1 cellular context compared by ENCODE assay signal in genomic region chr7:108525985-108526767, GRCh38.
A peak's percentile ranks its signal among the peaks of the same experiment; 100 is the strongest.
TF ChIP-seq lines count a peak whose summit lies in the region.

PNPLA8 (minus strand) TSS chr7:108526135; CDS start chr7:108515491, 10,644 bp downstream.

TF ChIP-seq in HepG2, 621 proteins besides CTCF, POLR2A, EP300 and RAD21 (continued from another document and continues in another):
- TF ChIP-seq ZMAT5 (CRISPR knock-in tag; IDR thresholded peaks at IDR 0.05; ENCODE audit: borderline replicate concordance, low read depth) (no peak), ZNF251 (CRISPR knock-in tag; IDR thresholded peaks at IDR 0.05) (no peak), SP1 (IDR thresholded peaks at IDR 0.05) (no peak), SP1 (CRISPR knock-in tag; IDR thresholded peaks at IDR 0.05) (peak; percentile 82), ZC3H13 (CRISPR knock-in tag; IDR thresholded peaks at IDR 0.05) (no peak; the same call in 1 of the 2 replicates), ZSCAN31 (CRISPR knock-in tag; IDR thresholded peaks at IDR 0.05; ENCODE audit: low read depth) (no peak), GMEB1 (CRISPR knock-in tag; IDR thresholded peaks at IDR 0.05; ENCODE audit: borderline replicate concordance) (peak; percentile 100), ZNF138 (CRISPR knock-in tag; IDR thresholded peaks at IDR 0.05; ENCODE audit: low read depth) (no peak), HOMEZ (CRISPR knock-in tag; IDR thresholded peaks at IDR 0.05; ENCODE audit: low read depth) (peak; percentile 75; the same call in 1 of the 2 replicates), TRAFD1 (CRISPR knock-in tag; IDR thresholded peaks at IDR 0.05; ENCODE audit: borderline replicate concordance) (no peak), TFE3 (CRISPR knock-in tag; IDR thresholded peaks at IDR 0.05) (peak; percentile 45; the same call in 1 of the 2 replicates), ZFP62 (CRISPR knock-in tag; IDR thresholded peaks at IDR 0.05) (no peak), ZNF850 (CRISPR knock-in tag; conservative IDR thresholded peaks at IDR 0.05) (no peak), HNRNPLL (IDR thresholded peaks at IDR 0.05; ENCODE audit: low read depth, low read length, poor library complexity, severe bottlenecking) (peak; percentile 94), THAP11 (CRISPR knock-in tag; IDR thresholded peaks at IDR 0.05) (peak; percentile 92), ZFAT (CRISPR knock-in tag; conservative IDR thresholded peaks at IDR 0.05) (no peak), ZMYM2 (CRISPR knock-in tag; IDR thresholded peaks at IDR 0.05) (no peak), ZNF337 (CRISPR knock-in tag; IDR thresholded peaks at IDR 0.05; ENCODE audit: borderline replicate concordance, low read depth) (0 out of 2 replicates have a peak, but pooled peaks have one; percentile 22), ZNF572 (CRISPR knock-in tag; IDR thresholded peaks at IDR 0.05) (no peak), RCOR2 (CRISPR knock-in tag; IDR thresholded peaks at IDR 0.05) (no peak), SOX5 (CRISPR knock-in tag; IDR thresholded peaks at IDR 0.05; ENCODE audit: borderline replicate concordance) (peak; percentile 16; the same call in 1 of the 2 replicates), PAX8 (CRISPR knock-in tag; IDR thresholded peaks at IDR 0.05; ENCODE audit: borderline replicate concordance) (peak; percentile 51; the same call in 1 of the 2 replicates), FOXA1 (IDR thresholded peaks at IDR 0.05) (no peak), FOXA1 (CRISPR knock-in tag; IDR thresholded peaks at IDR 0.05) (peak; percentile 2; the same call in 1 of the 2 replicates), ZBTB34 (CRISPR knock-in tag; IDR thresholded peaks at IDR 0.05) (no peak), MLX (CRISPR knock-in tag; IDR thresholded peaks at IDR 0.05) (peak; percentile 41; the same call in 1 of the 2 replicates), KDM5B (CRISPR knock-in tag; IDR thresholded peaks at IDR 0.05; ENCODE audit: borderline replicate concordance) (peak; percentile 71; the same call in 1 of the 2 replicates), FOXC1 (CRISPR knock-in tag; IDR thresholded peaks at IDR 0.05; ENCODE audit: borderline replicate concordance) (peak; percentile 95), ZBTB25 (CRISPR knock-in tag; IDR thresholded peaks at IDR 0.05) (no peak; the same call in 1 of the 2 replicates), ZNF20 (CRISPR knock-in tag; IDR thresholded peaks at IDR 0.05) (no peak), RBFOX2 (IDR thresholded peaks at IDR 0.05; ENCODE audit: low read depth, low read length) (peak; percentile 86), PLSCR1 (CRISPR knock-in tag; IDR thresholded peaks at IDR 0.05; ENCODE audit: borderline replicate concordance) (no peak), HDAC6 (IDR thresholded peaks at IDR 0.05; ENCODE audit: low read depth, low read length) (no peak), ETV5 (CRISPR knock-in tag; IDR thresholded peaks at IDR 0.05; ENCODE audit: borderline replicate concordance) (peak; percentile 45; the same call in 1 of the 2 replicates), ZBTB10 (CRISPR knock-in tag; IDR thresholded peaks at IDR 0.05; ENCODE audit: borderline replicate concordance) (no peak), MTERF4 (CRISPR knock-in tag; IDR thresholded peaks at IDR 0.05) (no peak; the same call in 1 of the 2 replicates), DRAP1 (CRISPR knock-in tag; IDR thresholded peaks at IDR 0.05) (peak; percentile 70), ZNF326 (CRISPR knock-in tag; IDR thresholded peaks at IDR 0.05; ENCODE audit: borderline replicate concordance) (no peak), NFE2L1 (CRISPR knock-in tag; IDR thresholded peaks at IDR 0.05; ENCODE audit: borderline replicate concordance) (no peak), ZNF253 (CRISPR knock-in tag; IDR thresholded peaks at IDR 0.05; ENCODE audit: borderline replicate concordance) (no peak), CBX5 (CRISPR knock-in tag; IDR thresholded peaks at IDR 0.05; ENCODE audit: borderline replicate concordance) (0 out of 2 replicates have a peak, but pooled peaks have one; percentile 8), ZNF263 (CRISPR knock-in tag; IDR thresholded peaks at IDR 0.05) (no peak), HNRNPH1 (optimal IDR thresholded peaks at IDR 0.05; ENCODE audit: low read depth, low read length) (no peak), ZNF543 (CRISPR knock-in tag; IDR thresholded peaks at IDR 0.05) (no peak), ZNF674 (CRISPR knock-in tag; IDR thresholded peaks at IDR 0.05; ENCODE audit: low read depth) (no peak), ZBTB3 (CRISPR knock-in tag; IDR thresholded peaks at IDR 0.05; ENCODE audit: borderline replicate concordance, low read depth) (no peak; the same call in 1 of the 2 replicates), ZNF816 (CRISPR knock-in tag; IDR thresholded peaks at IDR 0.05; ENCODE audit: borderline replicate concordance) (peak; percentile 91; the same call in 1 of the 2 replicates), FOXK1 (CRISPR knock-in tag; IDR thresholded peaks at IDR 0.05; ENCODE audit: borderline replicate concordance, low read depth) (0 out of 2 replicates have a peak, but pooled peaks have one; percentile 60), RBAK (CRISPR knock-in tag; IDR thresholded peaks at IDR 0.05) (no peak), ZNF180 (CRISPR knock-in tag; IDR thresholded peaks at IDR 0.05; ENCODE audit: borderline replicate concordance, low read depth) (no peak), ZNF333 (CRISPR knock-in tag; IDR thresholded peaks at IDR 0.05; ENCODE audit: borderline replicate concordance) (no peak; the same call in 1 of the 2 replicates), REL (CRISPR knock-in tag; conservative IDR thresholded peaks at IDR 0.05) (0 out of 2 replicates have a peak, but pooled peaks have one; percentile 63), ADNP (CRISPR knock-in tag; IDR thresholded peaks at IDR 0.05) (no peak), SRSF4 (IDR thresholded peaks at IDR 0.05; ENCODE audit: low read depth, low read length, poor library complexity, severe bottlenecking) (no peak)
